ENCODE assay signal across 17 cellular contexts in genomic region chr17:39673335-39674081, GRCh38. TPM values are rescaled to one million over a fixed set of nuclear protein-coding genes. Genes with fewer than 3 reads are reported as not detected.
"Had no signal": no experiment of that assay in that cellular context is flagged by ENCODE, and none has a peak within 500 bp of the region (broad histone marks: within the 10 kb centered on the region; RNA-seq: fewer than 3 reads in every experiment).

No MANE protein-coding gene starts in this region.

- ATAC-seq: activated CD4-positive, CD25-positive, alpha-beta regulatory T cell treated with anti-CD3 and anti-CD28 coated beads, Interleukin-2, amount 50 U/mL, for 24 hours; activated naive CD8-positive, alpha-beta T cell treated with anti-CD3 and anti-CD28 coated beads, Interleukin-2, amount 50 U/mL, for 24 hours; gastroesophageal sphincter had no signal

- H3K36me3 ChIP-seq: gastroesophageal sphincter, neutrophil, transverse colon had no signal

- DNase-seq: activated CD4-positive, alpha-beta T cell treated with anti-CD3 and anti-CD28 coated beads, Interleukin-2, amount 50 U/mL, for 1 hour; activated CD8-positive, alpha-beta memory T cell treated with anti-CD3 and anti-CD28 coated beads for 24 hours; activated naive CD8-positive, alpha-beta T cell treated with anti-CD3 and anti-CD28 coated beads, Interleukin-2, amount 50 U/mL, for 24 hours; aorta; dorsolateral prefrontal cortex; erythroblast; mammary epithelial cell; stimulated activated CD4-positive, alpha-beta T cell treated with anti-CD3 and anti-CD28 coated beads, Interleukin-15, amount 100 ng/mL, for 24 hours; stimulated activated CD4-positive, alpha-beta T cell treated with anti-CD3 and anti-CD28 coated beads, Interleukin-4, amount 100 ng/mL, for 1 hour; stimulated activated naive CD4-positive, alpha-beta T cell treated with Interleukin-2 at 50 U/mL for 16 hours; substantia nigra; transverse colon had no signal

- H3K27ac ChIP-seq: gastroesophageal sphincter, neutrophil had no signal

- H3K9me3 ChIP-seq: gastroesophageal sphincter, neutrophil, transverse colon had no signal

- H3K4me3 ChIP-seq: dorsolateral prefrontal cortex, gastroesophageal sphincter, transverse colon had no signal

RNA-seq across cellular contexts. Expression of gene PNMT, which starts 5.3 kb away (rescaled TPM):
- total RNA-seq: activated T-helper 1 cell treated with anti-CD3 and anti-CD28 coated beads, Interleukin-12 subunit alpha, Interleukin-12 subunit beta, Interleukin-2, Interleukin-4 antibody, amounts not matched to agents 30 ng/mL and 10 ng/mL and 1 ng/mL, durations not matched to agents 14 hours and 24 hours and 36 hours; mammary epithelial cell; T-helper 2 cell treated with Interferon-gamma antibody and Interleukin-4, amounts not matched to agents 100 ng/mL and 5 ng/mL, for 36 hours had no signal
